1 cellular context compared by ENCODE assay signal in genomic region chr17:63786117-63786516, GRCh38.
TF ChIP-seq lines count a peak whose summit lies in the region.

No MANE protein-coding gene starts in this region.

TF ChIP-seq in HepG2, 621 proteins besides CTCF, POLR2A, EP300 and RAD21 (continued from another document):
- 0 out of 2 replicates have a peak, but pooled peaks have one; percentile 17 for TF ChIP-seq IKZF5 (CRISPR knock-in tag; IDR thresholded peaks at IDR 0.05)
- no peak for TF ChIP-seq IKZF1 (IDR thresholded peaks at IDR 0.05)
- TF ChIP-seq SMAD1 (CRISPR knock-in tag; IDR thresholded peaks at IDR 0.05; ENCODE audit: borderline replicate concordance, low read depth): no peak
- TF ChIP-seq ZNF331 (CRISPR knock-in tag; IDR thresholded peaks at IDR 0.05): 0 out of 2 replicates have a peak, but pooled peaks have one; percentile 37
- TF ChIP-seq SYNCRIP (IDR thresholded peaks at IDR 0.05; ENCODE audit: insufficient read depth, low read depth, low read length): no peak
- no peak for TF ChIP-seq ZNF776 (CRISPR knock-in tag; IDR thresholded peaks at IDR 0.05)
- TF ChIP-seq MAF1 (CRISPR knock-in tag; IDR thresholded peaks at IDR 0.05; ENCODE audit: borderline replicate concordance): no peak
- no peak; the same call in 1 of the 2 replicates for TF ChIP-seq ZMYM3 (CRISPR knock-in tag; IDR thresholded peaks at IDR 0.05)
- no peak for TF ChIP-seq ZNF761 (CRISPR knock-in tag; conservative IDR thresholded peaks at IDR 0.05)
- no peak for TF ChIP-seq MYPOP (CRISPR knock-in tag; IDR thresholded peaks at IDR 0.05)
- TF ChIP-seq FOXA3 (CRISPR knock-in tag; IDR thresholded peaks at IDR 0.05): peak; percentile 62; the same call in 1 of the 2 replicates
- peak; percentile 35; the same call in 1 of the 2 replicates for TF ChIP-seq MIER3 (CRISPR knock-in tag; IDR thresholded peaks at IDR 0.05; ENCODE audit: borderline replicate concordance)
- TF ChIP-seq TFAP4 (IDR thresholded peaks at IDR 0.05; ENCODE audit: borderline replicate concordance, low read depth): no peak
- no peak for TF ChIP-seq HMGA1 (CRISPR knock-in tag; conservative IDR thresholded peaks at IDR 0.05)
- no peak for TF ChIP-seq ZNF17 (CRISPR knock-in tag; IDR thresholded peaks at IDR 0.05)
- no peak for TF ChIP-seq RFXAP (CRISPR knock-in tag; IDR thresholded peaks at IDR 0.05; ENCODE audit: borderline replicate concordance)
- TF ChIP-seq SAP130 (CRISPR knock-in tag; IDR thresholded peaks at IDR 0.05; ENCODE audit: low read depth): peak; percentile 66; the same call in 1 of the 2 replicates
- TF ChIP-seq PRDM10 (CRISPR knock-in tag; IDR thresholded peaks at IDR 0.05; ENCODE audit: low read depth): no peak
- TF ChIP-seq ZIK1 (CRISPR knock-in tag; IDR thresholded peaks at IDR 0.05; ENCODE audit: borderline replicate concordance, low read depth): no peak
- TF ChIP-seq ESRRA (CRISPR knock-in tag; IDR thresholded peaks at IDR 0.05; ENCODE audit: low read depth): no peak
- TF ChIP-seq ZSCAN5A (CRISPR knock-in tag; IDR thresholded peaks at IDR 0.05; ENCODE audit: borderline replicate concordance): no peak
- TF ChIP-seq MED1 (CRISPR knock-in tag; IDR thresholded peaks at IDR 0.05): no peak; the same call in 1 of the 2 replicates
- no peak for TF ChIP-seq ZNF703 (CRISPR knock-in tag; IDR thresholded peaks at IDR 0.05; ENCODE audit: borderline replicate concordance)
- no peak for TF ChIP-seq SKIL (CRISPR knock-in tag; IDR thresholded peaks at IDR 0.05; ENCODE audit: borderline replicate concordance)
- no peak for TF ChIP-seq PRDM15 (CRISPR knock-in tag; IDR thresholded peaks at IDR 0.05)
- no peak for TF ChIP-seq REXO4 (CRISPR knock-in tag; IDR thresholded peaks at IDR 0.05; ENCODE audit: borderline replicate concordance)
- no peak for TF ChIP-seq EEA1 (CRISPR knock-in tag; IDR thresholded peaks at IDR 0.05; ENCODE audit: borderline replicate concordance)
- peak; percentile 57; the same call in 1 of the 2 replicates for TF ChIP-seq ARID5B (CRISPR knock-in tag; IDR thresholded peaks at IDR 0.05)
